Comparison of ENCODE assay signal across 19 cellular contexts in the genomic region with DNA sequence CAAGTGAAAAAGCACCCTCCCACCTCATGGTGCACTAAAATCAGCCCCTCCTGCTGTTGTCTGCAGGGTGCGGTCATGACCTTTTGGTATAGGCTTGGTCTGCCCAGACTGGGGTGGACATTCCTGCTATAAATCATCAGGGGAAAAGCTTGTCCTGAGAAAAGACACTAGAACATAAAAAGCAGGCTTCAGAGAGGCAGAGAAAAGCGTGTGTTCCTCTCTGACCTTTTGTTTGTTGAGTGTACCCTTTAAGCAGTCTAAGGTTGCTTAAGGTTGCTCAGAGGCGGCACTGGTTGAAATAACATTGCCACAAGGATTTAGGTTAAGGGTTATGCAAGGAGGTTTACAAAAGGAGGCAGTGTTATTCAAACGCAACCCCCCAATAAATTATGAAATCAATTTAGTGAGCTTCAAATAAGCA. TPM values are rescaled to one million over a fixed set of nuclear protein-coding genes. Genes with fewer than 3 reads are reported as not detected.
DNase-seq lines count a peak whose midpoint lies in the region; ATAC-seq, FAIRE-seq and TF ChIP-seq lines count a peak whose summit lies in the region.
"Had no signal": no experiment of that assay in that cellular context is flagged by ENCODE, and none has a peak within 500 bp of the region (broad histone marks: within the 10 kb centered on the region; RNA-seq: fewer than 3 reads in every experiment).

No MANE protein-coding gene starts in this region.

- H3K36me3 ChIP-seq in Caco-2 (ENCODE audit: control insufficient read depth, insufficient read depth, low read length) (no peaks in the 10 kb centered on the region), H1 (ENCODE audit: control insufficient read depth in 2 of 4, insufficient read depth in 4 of 4, low read length in 3 of 4) (no peaks in the 10 kb centered on the region), neural progenitor cell (no peaks in the 10 kb centered on the region)
- H3K36me3 ChIP-seq: brain microvascular endothelial cell, Peyer's patch, sigmoid colon had no signal

- DNase-seq in Caco-2, result peak in 1 of 2 experiments; percentile 29
- peak; percentile 32 for DNase-seq in NB4 (ENCODE audit: low read depth)
- DNase-seq in H1 (ENCODE audit: low read depth in 1 of 2, low spot score in 2 of 2), result no peak
- DNase-seq in neural progenitor cell (ENCODE audit: low spot score), result peak; percentile 25
- no peak for DNase-seq in NCI-H1694 treated with DMSO at 0.1 percent for 48 hours (lab: John Stamatoyannopoulos, UW)
- DNase-seq in middle frontal gyrus (ENCODE audit: extremely low spot score, low spot score), result no peak
- DNase-seq: COR-L47, dorsolateral prefrontal cortex, sigmoid colon had no signal

- TF ChIP-seq POLR2A in NB4 (IDR thresholded peaks at IDR 0.05; ENCODE audit: extremely low read depth, insufficient read length) (no peak), H1 (IDR thresholded peaks at IDR 0.05; ENCODE audit: control extremely low read depth in 1 of 2, low read depth in 2 of 2, low read length in 2 of 2) (no peak)

- H3K9me3 Mint-ChIP-seq in Caco-2 (ENCODE audit: unreplicated experiment), result no peaks in the 10 kb centered on the region
- peaks cover 19% of the 10 kb centered on the region for H3K9me3 Mint-ChIP-seq in neural progenitor cell
- H3K9me3 Mint-ChIP-seq: activated naive CD4-positive, alpha-beta T cell treated with anti-CD3 and anti-CD28 coated beads, Interleukin-2, amount 50 U/mL, for 72 hours had no signal

- no peak overlapping the region for H2BK20ac ChIP-seq in H1 (ENCODE audit: low read length)

- CTCF ChIA-PET in Caco-2 (lab: Charles Lee) (interaction anchor here (0.7 to 2.5 kb wide), 10 partner anchors 33 to 261 kb away, joined by 3 to 29 read pairs (median 4); a partner anchor contains a TSS), H1 (lab: Charles Lee; ENCODE audit: partially characterized antibody) (interaction anchor here (0.6 to 5.8 kb wide), 76 partner anchors 9 to 519 kb away, joined by 3 to 153 read pairs (median 4); a partner anchor contains a TSS)

- no peak overlapping the region for H3K14ac ChIP-seq in H1 (ENCODE audit: insufficient read length)

- H3K27ac Mint-ChIP-seq in Caco-2 (ENCODE audit: unreplicated experiment) (peak overlapping the region; percentile 30), neural progenitor cell (no peak overlapping the region)
- H3K27ac Mint-ChIP-seq: activated naive CD4-positive, alpha-beta T cell treated with anti-CD3 and anti-CD28 coated beads, Interleukin-2, amount 50 U/mL, for 72 hours; activated T-cell treated with anti-CD3 and anti-CD28 coated beads, Interleukin-2, amount 50 U/mL, for 24 hours had no signal

- H3K4me3 ChIP-seq in Caco-2 (ENCODE audit: low read depth, low read length) (no peak overlapping the region), NB4 (ENCODE audit: low read depth, low read length) (no peak overlapping the region), H1 (ENCODE audit: extremely low read depth in 1 of 4, insufficient read depth in 2 of 4, low read depth in 3 of 4, low read length in 4 of 4) (no peak overlapping the region), neural progenitor cell (no peak overlapping the region)
- H3K4me3 ChIP-seq: dorsolateral prefrontal cortex, Peyer's patch, sigmoid colon had no signal

- H4K8ac ChIP-seq in H1 (ENCODE audit: extremely low read depth, insufficient read depth, low read length), result no peak overlapping the region

- H3K4ac ChIP-seq in H1 (replicated peaks; ENCODE audit: insufficient read length, low read depth, low read length), result no peak overlapping the region

- H3K27ac ChIP-seq in H1 (ENCODE audit: low read depth, low read length) (no peak overlapping the region), neural progenitor cell (no peak overlapping the region)
- H3K27ac ChIP-seq: brain microvascular endothelial cell, dorsolateral prefrontal cortex, Peyer's patch, sigmoid colon had no signal

- H3K27me3 Mint-ChIP-seq in Caco-2 (ENCODE audit: insufficient read depth, unreplicated experiment), result no peaks in the 10 kb centered on the region
- no peaks in the 10 kb centered on the region for H3K27me3 Mint-ChIP-seq in neural progenitor cell (ENCODE audit: insufficient read depth, low read depth)
- H3K27me3 Mint-ChIP-seq: activated T-cell treated with anti-CD3 and anti-CD28 coated beads, Interleukin-2, amount 50 U/mL, for 24 hours had no signal

- H3K79me2 ChIP-seq in H1 (ENCODE audit: control insufficient read depth in 1 of 2, insufficient read depth in 2 of 2, low read length in 2 of 2) (no peaks in the 10 kb centered on the region), neural progenitor cell (ENCODE audit: low read depth) (no peaks in the 10 kb centered on the region)

- no peak overlapping the region for H4K91ac ChIP-seq in H1 (replicated peaks; ENCODE audit: insufficient read length, low read length)

- no peak for TF ChIP-seq RAD21 in H1 (IDR thresholded peaks at IDR 0.05 in 1 of 2, conservative IDR thresholded peaks at IDR 0.05 in 1 of 2; ENCODE audit: low read depth in 2 of 2, low read length in 2 of 2)

- H2BK15ac ChIP-seq in H1 (ENCODE audit: low read length), result no peak overlapping the region

- FAIRE-seq in H1 (lab: Jason Lieb, UNC), result peak; percentile 32
- FAIRE-seq: TTC549 had no signal

- no peaks in the 10 kb centered on the region for H3F3A ChIP-seq in neural progenitor cell (ENCODE audit: low read depth)

- intact Hi-C loops in Caco-2 (cut with micrococcal nuclease; ENCODE audit: unreplicated experiment), result no loop called here

- H2BK12ac ChIP-seq in H1 (ENCODE audit: low read depth, low read length), result no peak overlapping the region

- no peaks in the 10 kb centered on the region for H3K79me1 ChIP-seq in H1 (ENCODE audit: low read depth, low read length)

- 53% methylated on average over 4 of the region's 4 CpGs; no CpG with 5 or more reads in 1 of the 2 experiments for WGBS in H1 (ENCODE audit: extremely low coverage in 1 of 2, insufficient coverage in 1 of 2, insufficient read length in 1 of 2, insufficient replicate concordance in 2 of 2, low coverage in 1 of 2, low lambda C conversion rate in 2 of 2, missing lambda C conversion rate in 1 of 2), 2 experiments

- no peak overlapping the region for H4K5ac ChIP-seq in H1 (ENCODE audit: insufficient read length, low read depth, low read length)

- H3K18ac ChIP-seq in H1 (ENCODE audit: extremely low read depth, low read length), result no peak overlapping the region

- H3K27me3 ChIP-seq in Caco-2 (replicated peaks; ENCODE audit: control insufficient read depth, insufficient read depth, low read length) (no peaks in the 10 kb centered on the region), H1 (replicated peaks in 1 of 4; ENCODE audit: control insufficient read depth in 3 of 4, extremely low read depth in 1 of 4, insufficient read depth in 3 of 4, low read length in 3 of 4) (no peaks in the 10 kb centered on the region), neural progenitor cell (no peaks in the 10 kb centered on the region)
- H3K27me3 ChIP-seq: brain microvascular endothelial cell, dorsolateral prefrontal cortex, Peyer's patch, sigmoid colon had no signal

- H3K56ac ChIP-seq in H1 (replicated peaks; ENCODE audit: insufficient read length, low read depth, low read length), result no peak overlapping the region

- no peak overlapping the region for H3K23ac ChIP-seq in H1 (ENCODE audit: insufficient read length)

- BruUV-seq in Caco-2 (replicated peaks; lab: Mats Ljungman, UMichigan), result no TSS peak

- H3K9me3 ChIP-seq in Caco-2 (no peaks in the 10 kb centered on the region; the same call in 1 of the 2 replicates), H1 (ENCODE audit: insufficient read depth in 2 of 2, low read depth in 1 of 2, low read length in 1 of 2) (peaks cover 0 to 5% of the 10 kb centered on the region in 2 experiments; a peak in 2 of 4 replicates), neural progenitor cell (ENCODE audit: low read depth) (no peaks in the 10 kb centered on the region)
- H3K9me3 ChIP-seq: Peyer's patch had no signal

- H2AK5ac ChIP-seq in H1 (ENCODE audit: low read depth, low read length), result no peak overlapping the region

- H4K20me1 ChIP-seq in H1 (replicated peaks in 1 of 2; ENCODE audit: control insufficient read depth in 1 of 2, insufficient read depth in 2 of 2, low read length in 2 of 2) (no peaks in the 10 kb centered on the region), neural progenitor cell (ENCODE audit: low read depth) (no peaks in the 10 kb centered on the region)

- ATAC-seq in HG02981 (IDR thresholded peaks at IDR 0.05; ENCODE audit: unreplicated experiment) (no peak), HG02973 (IDR thresholded peaks at IDR 0.05; ENCODE audit: unreplicated experiment) (no peak)

- H2BK120ac ChIP-seq in H1 (replicated peaks; ENCODE audit: low read depth, low read length), result no peak overlapping the region

- H3K23me2 ChIP-seq in H1 (ENCODE audit: low read depth, low read length), result no peaks in the 10 kb centered on the region

- no peak overlapping the region for H3K4me3 Mint-ChIP-seq in Caco-2 (ENCODE audit: unreplicated experiment)
- no peak overlapping the region for H3K4me3 Mint-ChIP-seq in neural progenitor cell
- H3K4me3 Mint-ChIP-seq: activated T-cell treated with anti-CD3 and anti-CD28 coated beads, Interleukin-2, amount 50 U/mL, for 24 hours had no signal

- H3K4me1 ChIP-seq in Caco-2 (peaks cover 18% of the 10 kb centered on the region), H1 (replicated peaks in 1 of 4; ENCODE audit: control insufficient read depth in 3 of 4, insufficient read depth in 4 of 4, low read length in 3 of 4) (peaks cover 3 to 13% (median 8%) of the 10 kb centered on the region in 4 experiments), neural progenitor cell (peaks cover 4% of the 10 kb centered on the region)
- H3K4me1 ChIP-seq: sigmoid colon had no signal

- H3K9ac ChIP-seq in H1 (replicated peaks in 1 of 4; ENCODE audit: extremely low read depth in 1 of 4, low read depth in 3 of 4, low read length in 3 of 4), result 0 out of 7 replicates have a peak overlapping the region, but pooled peaks of 1 of the 4 experiments have one; percentile 7
- no peak overlapping the region for H3K9ac ChIP-seq in neural progenitor cell

- H3K4me1 Mint-ChIP-seq in Caco-2 (ENCODE audit: low read depth, unreplicated experiment) (peaks cover 9% of the 10 kb centered on the region), neural progenitor cell (peaks cover 20% of the 10 kb centered on the region)

- POLR2A ChIA-PET in Caco-2 (lab: Charles Lee), result interaction anchor here (1.1 to 1.4 kb wide), 2 partner anchors 70 to 163 kb away, joined by 3 read pairs; no protein-coding TSS in a partner anchor
- POLR2A ChIA-PET in H1 (lab: Charles Lee; ENCODE audit: partially characterized antibody), result interaction anchor here (0.8 to 1.4 kb wide), 5 partner anchors 10 to 198 kb away, joined by 3 to 4 read pairs (median 3); no protein-coding TSS in a partner anchor

- H3K4me2 ChIP-seq in H1 (ENCODE audit: insufficient read depth in 1 of 2, low read depth in 2 of 2, low read length in 2 of 2) (no peak overlapping the region), neural progenitor cell (no peak overlapping the region)

- no peak overlapping the region for H2BK5ac ChIP-seq in H1 (ENCODE audit: low read depth, low read length)

- H3K36me3 Mint-ChIP-seq in Caco-2 (ENCODE audit: insufficient read depth, unreplicated experiment) (no peaks in the 10 kb centered on the region), neural progenitor cell (no peaks in the 10 kb centered on the region)
- H3K36me3 Mint-ChIP-seq: activated naive CD4-positive, alpha-beta T cell treated with anti-CD3 and anti-CD28 coated beads, Interleukin-2, amount 50 U/mL, for 72 hours had no signal

- no peak for TF ChIP-seq EP300 in H1 (IDR thresholded peaks at IDR 0.05; ENCODE audit: borderline replicate concordance in 1 of 2, low read depth in 2 of 2, low read length in 2 of 2)

- H2AFZ ChIP-seq in H1 (ENCODE audit: low read length), result peak overlapping the region; percentile 23; the same call in 1 of the 2 replicates
- no peak overlapping the region for H2AFZ ChIP-seq in neural progenitor cell (replicated peaks)

- TF ChIP-seq CTCF in Caco-2 (IDR thresholded peaks at IDR 0.05; ENCODE audit: insufficient read depth in 1 of 2, low read depth in 1 of 2, low read length in 1 of 2, severe bottlenecking in 1 of 2, unreplicated experiment in 1 of 2), result no peak
- no peak for TF ChIP-seq CTCF in NB4 (IDR thresholded peaks at IDR 0.05; ENCODE audit: low read depth, low read length)
- TF ChIP-seq CTCF in H1 (IDR thresholded peaks at IDR 0.05; ENCODE audit: control extremely low read depth in 1 of 3, insufficient read depth in 1 of 3, low read depth in 1 of 3, low read length in 3 of 3), result no peak
- no peak for TF ChIP-seq CTCF in neural progenitor cell (IDR thresholded peaks at IDR 0.05)

RNA-seq across cellular contexts. Expression of a gene that starts 43.5 kb away (rescaled TPM):
- total RNA-seq in Caco-2 (2022) (0.39 and 0.56 TPM in 2 replicates), neural progenitor cell (ENCODE audit: low replicate concordance) (not detected in 2 replicates)
- not detected in 2 replicates for total RNA-seq in H1 (2021; fragmentation: NEBNext Ultra II Directional; extraction: Animal tissue kit (Norgen Biotek cat#: 25700))
- not detected in 2 replicates for polyA plus RNA-seq in H1 (2011; rRNA removed)
- not detected for polyA plus RNA-seq in H1 (2011; cell fraction: cytosol; rRNA removed)
- polyA plus RNA-seq in H1 (2011; cell fraction: nucleus; rRNA removed), result 0.04 TPM
- polyA plus RNA-seq in H1 (2012, experiment 1 of 2), result 0.05 TPM in 1 of 4 replicates, not detected in the others
- polyA plus RNA-seq in H1 (2012, experiment 2 of 2), result not detected
- 0.02 TPM for polyA plus RNA-seq in H1 (2013, experiment 1 of 2)
- polyA plus RNA-seq in H1 (2013, experiment 2 of 2), result 0.02 TPM
- polyA minus RNA-seq in H1 (2011; rRNA and poly(A)+ RNA removed), result not detected in 2 replicates
- polyA minus RNA-seq in H1 (2011; cell fraction: cytosol; rRNA and poly(A)+ RNA removed), result not detected
- polyA minus RNA-seq in H1 (2011; cell fraction: nucleus; rRNA and poly(A)+ RNA removed), result not detected
- total RNA-seq: activated naive CD4-positive, alpha-beta T cell treated with anti-CD3 and anti-CD28 coated beads, Interleukin-2, amount 50 U/mL, for 72 hours; glomerular endothelial cell; lung microvascular endothelial cell; Peyer's patch had no signal
- polyA plus RNA-seq: neural cell had no signal

RNA-seq across cellular contexts. Expression of a gene that starts 57.5 kb away (rescaled TPM):
- total RNA-seq in Caco-2 (2022) (16.3 and 25.3 TPM in 2 replicates), neural progenitor cell (ENCODE audit: low replicate concordance) (36.6 and 52.7 TPM in 2 replicates)
- 34.0 and 35.6 TPM in 2 replicates for total RNA-seq in H1 (2021; fragmentation: NEBNext Ultra II Directional; extraction: Animal tissue kit (Norgen Biotek cat#: 25700))
- 15.8 and 19.7 TPM in 2 replicates for polyA plus RNA-seq in H1 (2011; rRNA removed)
- 15.7 TPM for polyA plus RNA-seq in H1 (2011; cell fraction: cytosol; rRNA removed)
- polyA plus RNA-seq in H1 (2011; cell fraction: nucleus; rRNA removed), result 33.4 TPM
- polyA plus RNA-seq in H1 (2012, experiment 1 of 2), result 14.8 to 19.0 TPM (median 17.2 TPM) in 4 replicates
- polyA plus RNA-seq in H1 (2012, experiment 2 of 2), result 6.4 TPM
- polyA plus RNA-seq in H1 (2013, experiment 1 of 2), result 14.4 TPM
- polyA plus RNA-seq in H1 (2013, experiment 2 of 2), result 14.2 TPM
- polyA minus RNA-seq in H1 (2011; rRNA and poly(A)+ RNA removed), result 74.3 and 90.8 TPM in 2 replicates
- 42.9 TPM for polyA minus RNA-seq in H1 (2011; cell fraction: cytosol; rRNA and poly(A)+ RNA removed)
- polyA minus RNA-seq in H1 (2011; cell fraction: nucleus; rRNA and poly(A)+ RNA removed), result 106 TPM

Comparison
In these comparisons a context has a peak if more than half of its experiments do, and no peak if none do; other contexts are left out.
1. DNase-seq: peak in NB4 (single experiment) and neural progenitor cell (single experiment); none in H1 (0 of 2), NCI-H1694 treated with DMSO at 0.1 percent for 48 hours (single experiment) and middle frontal gyrus (single experiment).